ENCODE assay signal across 22 cellular contexts in genomic region chr12:27528788-27529187, GRCh38. TPM values are rescaled to one million over a fixed set of nuclear protein-coding genes. Genes with fewer than 3 reads are reported as not detected.
A peak's percentile ranks its signal among the peaks of the same experiment; 100 is the strongest.
DNase-seq lines count a peak whose midpoint lies in the region; ATAC-seq and TF ChIP-seq lines count a peak whose summit lies in the region.
"Had no signal": no experiment of that assay in that cellular context is flagged by ENCODE, and none has a peak within 500 bp of the region (broad histone marks: within the 10 kb centered on the region; RNA-seq: fewer than 3 reads in every experiment).

No MANE protein-coding gene starts in this region.

- H3K36me3 ChIP-seq in IMR-90 (ENCODE audit: control insufficient read depth, insufficient read depth, low read length): peaks cover under 1% of the 10 kb centered on the region; the same call in 1 of the 2 replicates
- H3K36me3 ChIP-seq in brain microvascular endothelial cell (replicated peaks): peaks cover 4% of the 10 kb centered on the region
- no peaks in the 10 kb centered on the region for H3K36me3 ChIP-seq in osteoblast (ENCODE audit: insufficient read depth, low read length)
- no peaks in the 10 kb centered on the region for H3K36me3 ChIP-seq in uterus
- no peaks in the 10 kb centered on the region for H3K36me3 ChIP-seq in adrenal gland (replicated peaks in 1 of 2)

- H3K4me1 ChIP-seq in IMR-90 (ENCODE audit: control insufficient read depth, insufficient read depth, low read length): peaks cover 2% of the 10 kb centered on the region; the same call in 1 of the 2 replicates
- H3K4me1 ChIP-seq in osteoblast (ENCODE audit: insufficient read depth, low read length): peaks cover 39% of the 10 kb centered on the region
- no peaks in the 10 kb centered on the region for H3K4me1 ChIP-seq in uterus
- peaks cover 12 to 27% of the 10 kb centered on the region in 2 donors for H3K4me1 ChIP-seq in adrenal gland (replicated peaks in 1 of 2)

- no peak overlapping the region for H3K27ac ChIP-seq in IMR-90 (ENCODE audit: insufficient read depth, low read length)
- peak overlapping the region; percentile 62 for H3K27ac ChIP-seq in brain microvascular endothelial cell
- H3K27ac ChIP-seq in osteoblast (ENCODE audit: low read depth, low read length): peak overlapping the region; percentile 13
- peak overlapping the region; percentile 43 to 53 for H3K27ac ChIP-seq in uterus
- no peak overlapping the region for H3K27ac ChIP-seq in adrenal gland
- H3K27ac ChIP-seq: KMS-11, PC-9, SJSA1 had no signal

- no peak overlapping the region for H3K56ac ChIP-seq in IMR-90 (ENCODE audit: extremely low read depth, insufficient read depth, low read length)

- no peak overlapping the region for H2AK9ac ChIP-seq in IMR-90 (replicated peaks; ENCODE audit: low read depth, low read length, poor library complexity)

- H4K20me1 ChIP-seq in IMR-90 (ENCODE audit: insufficient read depth, low read length) (peaks cover 32% of the 10 kb centered on the region; the same call in 1 of the 2 replicates), osteoblast (ENCODE audit: insufficient read depth, low read length) (peaks cover 30% of the 10 kb centered on the region)

- peaks cover 28 to 77% of the 10 kb centered on the region in 2 experiments for H3K79me1 ChIP-seq in IMR-90 (ENCODE audit: low read depth in 1 of 2, low read length in 2 of 2)

- no peak overlapping the region for H2AK5ac ChIP-seq in IMR-90 (ENCODE audit: low read depth, low read length)

- no peaks in the 10 kb centered on the region for H3K27me3 ChIP-seq in IMR-90 (ENCODE audit: control insufficient read depth, insufficient read depth, low read length)
- no peaks in the 10 kb centered on the region for H3K27me3 ChIP-seq in brain microvascular endothelial cell (replicated peaks)
- H3K27me3 ChIP-seq in osteoblast (ENCODE audit: insufficient read depth, low read length): no peaks in the 10 kb centered on the region
- H3K27me3 ChIP-seq in uterus: no peaks in the 10 kb centered on the region
- H3K27me3 ChIP-seq in adrenal gland: no peaks in the 10 kb centered on the region
- H3K27me3 ChIP-seq: SJSA1 had no signal

- no peak overlapping the region for H3K4me2 ChIP-seq in IMR-90 (ENCODE audit: low read depth, low read length)
- no peak overlapping the region for H3K4me2 ChIP-seq in osteoblast (ENCODE audit: insufficient read depth, low read length)
- H3K4me2 ChIP-seq: KMS-11, PC-9 had no signal

- H3K4me3 ChIP-seq in IMR-90 (ENCODE audit: insufficient read depth, low read depth, low read length) (no peak overlapping the region), brain microvascular endothelial cell (ENCODE audit: low read depth, low read length) (no peak overlapping the region), osteoblast (ENCODE audit: insufficient read depth, low read length) (no peak overlapping the region), uterus (no peak overlapping the region), adrenal gland (no peak overlapping the region)
- H3K4me3 ChIP-seq: PC-9, SJSA1 had no signal

- POLR2A ChIA-PET in IMR-90 (lab: Charles Lee; ENCODE audit: unreplicated experiment): no interaction called here

- no peak overlapping the region for H3K4ac ChIP-seq in IMR-90 (ENCODE audit: low read depth, low read length)

- H4K91ac ChIP-seq in IMR-90 (ENCODE audit: insufficient read depth, low read depth, low read length): no peak overlapping the region

- no peak for TF ChIP-seq POLR2A in IMR-90 (IDR thresholded peaks at IDR 0.05; ENCODE audit: low read depth, low read length)
- TF ChIP-seq POLR2A in uterus (IDR thresholded peaks at IDR 0.05): no peak
- no peak for TF ChIP-seq POLR2A in adrenal gland (IDR thresholded peaks at IDR 0.05)

- no TSS peak for BruUV-seq in IMR-90 (replicated peaks; lab: Mats Ljungman, UMichigan)

- H2BK120ac ChIP-seq in IMR-90 (ENCODE audit: low read depth, low read length): no peak overlapping the region

- no peak overlapping the region for H3K9ac ChIP-seq in IMR-90 (ENCODE audit: low read depth, low read length)
- H3K9ac ChIP-seq: KMS-11 had no signal

- intact Hi-C loops in IMR-90 (cut with micrococcal nuclease): no loop called here
- intact Hi-C loops in uterus (cut with DNase I; ENCODE audit: low total_unique reads): no loop called here
- intact Hi-C loops in adrenal gland (cut with DNase I): no loop called here

- WGBS in IMR-90 (ENCODE audit: extremely low coverage in 2 of 2, insufficient read length in 1 of 2), 2 experiments: 100% methylated on average over 1 of the region's 3 CpGs; no CpG with 5 or more reads in 1 of the 2 experiments
- WGBS in adrenal gland, 4 donors: 78 to 89% (median 85%) methylated on average over 3 of the region's 3 CpGs

- no peak overlapping the region for H2BK20ac ChIP-seq in IMR-90 (ENCODE audit: low read depth, low read length)

- no peak overlapping the region for H4K8ac ChIP-seq in IMR-90 (ENCODE audit: low read depth in 2 of 2, low read length in 2 of 2)

- 0 out of 2 replicates have a peak overlapping the region, but pooled peaks have one; percentile 11 for H3K14ac ChIP-seq in IMR-90 (replicated peaks; ENCODE audit: low read depth, low read length)

- peak overlapping the region; percentile 41; the same call in 1 of the 2 replicates for H3K23ac ChIP-seq in IMR-90 (ENCODE audit: low read depth, low read length)

- ATAC-seq in IMR-90 (ENCODE audit: low read depth) (no peak), HG02885 (IDR thresholded peaks at IDR 0.05; ENCODE audit: poor library complexity, unreplicated experiment) (no peak), HG03175 (IDR thresholded peaks at IDR 0.05; ENCODE audit: unreplicated experiment) (no peak)
- ATAC-seq: CD8-positive, alpha-beta T cell; Right ventricle myocardium inferior had no signal

- no peak overlapping the region for H4K5ac ChIP-seq in IMR-90 (ENCODE audit: low read depth, low read length)

- H3K18ac ChIP-seq in IMR-90 (ENCODE audit: low read depth, low read length): no peak overlapping the region

- TF ChIP-seq CTCF in IMR-90 (conservative IDR thresholded peaks at IDR 0.05; ENCODE audit: low read depth, low read length) (no peak), brain microvascular endothelial cell (IDR thresholded peaks at IDR 0.05; ENCODE audit: low read depth, low read length, missing control alignments) (no peak), osteoblast (IDR thresholded peaks at IDR 0.05; ENCODE audit: extremely low read depth, low read depth, low read length) (no peak), uterus (IDR thresholded peaks at IDR 0.05) (no peak), adrenal gland (IDR thresholded peaks at IDR 0.05) (no peak)

- H3K9me3 ChIP-seq in IMR-90 (ENCODE audit: control insufficient read depth, insufficient read depth, low read length) (no peaks in the 10 kb centered on the region), osteoblast (ENCODE audit: low read depth, low read length) (no peaks in the 10 kb centered on the region), uterus (no peaks in the 10 kb centered on the region), adrenal gland (replicated peaks in 1 of 3) (no peaks in the 10 kb centered on the region)
- H3K9me3 ChIP-seq: Caco-2, SJSA1 had no signal

- dilution Hi-C loops in IMR-90 (cut with HindIII; ENCODE audit: low sequenced_read_pairs, unreplicated experiment): no loop called here

- H2AFZ ChIP-seq in IMR-90 (replicated peaks; ENCODE audit: low read length, poor library complexity): no peak overlapping the region
- no peak overlapping the region for H2AFZ ChIP-seq in osteoblast (ENCODE audit: low read length)
- H2AFZ ChIP-seq: PC-9 had no signal

- peaks cover 98% of the 10 kb centered on the region for H3K79me2 ChIP-seq in osteoblast (ENCODE audit: insufficient read depth, low read length)

- DNase-seq in IMR-90: no peak
- no peak for DNase-seq in brain microvascular endothelial cell
- DNase-seq in osteoblast (ENCODE audit: insufficient read length, low spot score, missing footprints): no peak
- DNase-seq in uterus: no peak
- DNase-seq in adrenal gland: no peak
- DNase-seq: C1 segment of cervical spinal cord; Caco-2; CD8-positive, alpha-beta T cell; EL; GDM1; NCI-H1048; NCI-H1417; NCI-H1694; NCI-H2029 treated with DMSO at 0.1 percent for 48 hours; NCI-H446 treated with DMSO at 0.1 percent for 48 hours; NCI-H526; PC-9 had no signal

- H2BK15ac ChIP-seq in IMR-90 (ENCODE audit: low read depth, low read length): no peak overlapping the region

- H3K9me1 ChIP-seq in IMR-90 (ENCODE audit: insufficient read depth, low read length): peaks cover 4% of the 10 kb centered on the region

- no peak overlapping the region for H2BK5ac ChIP-seq in IMR-90 (ENCODE audit: low read depth, low read length, poor library complexity, severe bottlenecking)

- in situ Hi-C loops in IMR-90 (cut with MboI; ENCODE audit: low sequenced_read_pairs): no loop called here
- in situ Hi-C loops in brain microvascular endothelial cell (cut with HindIII; ENCODE audit: low pct_ligation_motif_present, low sequenced_read_pairs): no loop called here

- CTCF ChIA-PET in IMR-90 (lab: Yijun Ruan, JAX): no interaction called here

- no peak for TF ChIP-seq RAD21 in IMR-90 (IDR thresholded peaks at IDR 0.05; ENCODE audit: low read length)

TF ChIP-seq in IMR-90, 13 proteins besides CTCF, POLR2A, EP300 and RAD21 (continues in another document):
- TF ChIP-seq BHLHE40 (IDR thresholded peaks at IDR 0.05; ENCODE audit: low read depth, low read length) (no peak), CEBPB (IDR thresholded peaks at IDR 0.05; ENCODE audit: low read depth, low read length) (no peak), SMC3 (IDR thresholded peaks at IDR 0.05; ENCODE audit: low read depth, low read length) (no peak), RCOR1 (IDR thresholded peaks at IDR 0.05; ENCODE audit: insufficient replicate concordance, low read length) (no peak), FOS (IDR thresholded peaks at IDR 0.05; ENCODE audit: low read depth, low read length) (no peak), CHD1 (IDR thresholded peaks at IDR 0.05; ENCODE audit: low read depth, low read length) (no peak), MAFK (IDR thresholded peaks at IDR 0.05; ENCODE audit: low read depth, low read length) (no peak), USF2 (IDR thresholded peaks at IDR 0.05; ENCODE audit: low read depth, low read length) (no peak), NFE2L2 (IDR thresholded peaks at IDR 0.05; ENCODE audit: low read depth, low read length) (no peak)

RNA-seq across cellular contexts. Expression of gene PPFIBP1, which starts 4.8 kb away (rescaled TPM):
- total RNA-seq in IMR-90 (2012; rRNA removed) (72.2 and 78.6 TPM in 2 replicates), osteoblast (166 and 179 TPM in 2 replicates), uterus (100 to 1,000 TPM in 1 of 4 donors, 10 to 100 TPM in 3; 43.8 to 139 (median 82.7) TPM), adrenal gland (100 to 1,000 TPM in 4 of 8 donors, 10 to 100 TPM in 4; 53.3 to 123 (median 100) TPM)
- polyA plus RNA-seq in IMR-90 (2012; rRNA removed) (27.5 and 30.4 TPM in 2 replicates), adrenal gland (10 to 100 TPM in 2 of 3 donors, 1 to 10 TPM in 1; 9.6 to 27.7 (median 24.4) TPM)
- polyA plus RNA-seq in IMR-90 (2012; cell fraction: cytosol; rRNA removed): 6.9 and 9.1 TPM in 2 replicates
- 14.5 and 64.6 TPM in 2 replicates for polyA plus RNA-seq in IMR-90 (2012; cell fraction: nucleus; rRNA removed; ENCODE audit: low replicate concordance)

Comparison
In these comparisons a context has a peak if more than half of its experiments do, and no peak if none do; other contexts are left out.
1. H3K27ac ChIP-seq: peak in brain microvascular endothelial cell (single experiment), osteoblast (single experiment) and uterus (2 of 2); none in IMR-90 (single experiment) and adrenal gland (0 of 5).